13 cellular contexts compared by ENCODE assay signal in the genomic region with DNA sequence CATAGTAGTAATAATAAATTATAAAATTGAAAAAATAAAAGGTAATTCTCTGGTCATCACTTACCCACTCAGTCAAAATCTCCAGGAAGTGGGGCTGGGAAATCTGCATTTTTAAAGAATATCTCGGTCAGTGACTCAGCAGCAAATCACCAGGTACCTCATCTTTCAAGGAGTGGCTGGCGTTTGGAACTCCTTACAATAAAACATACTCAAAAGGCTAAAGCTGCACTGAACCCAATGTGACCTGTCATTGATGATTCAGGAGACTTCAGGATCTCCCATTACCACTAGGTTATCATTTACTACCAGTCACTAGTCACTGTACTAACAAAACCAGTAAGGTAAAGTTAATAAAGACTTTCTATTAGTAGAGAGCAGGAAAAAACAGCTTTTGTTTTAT. TPM values are rescaled to one million over a fixed set of nuclear protein-coding genes. Genes with fewer than 3 reads are reported as not detected.
DNase-seq lines count a peak whose midpoint lies in the region; FAIRE-seq and TF ChIP-seq lines count a peak whose summit lies in the region.
"Had no signal": no experiment of that assay in that cellular context is flagged by ENCODE, and none has a peak within 500 bp of the region (broad histone marks: within the 10 kb centered on the region; RNA-seq: fewer than 3 reads in every experiment).

No MANE protein-coding gene starts in this region.

- H3K4me3 ChIP-seq in dorsolateral prefrontal cortex (peak overlapping the region in 35 of 59 donors; percentile 0 to 99 (median 94)), small intestine (ENCODE audit: low read depth in 1 of 2, low read length in 2 of 2) (no peak overlapping the region)

- H3K27ac Mint-ChIP-seq in activated T-cell treated with anti-CD3 and anti-CD28 coated beads, Interleukin-2, amount 50 U/mL, for 24 hours: peak overlapping the region; percentile 78
- H3K27ac Mint-ChIP-seq in immature natural killer cell: peak overlapping the region in 2 of 6 donors; percentile 39 to 67
- H3K27ac Mint-ChIP-seq: activated T-helper 2 cell treated with anti-CD3 and anti-CD28 coated beads, Interferon-gamma antibody, Interleukin-2, Interleukin-4, amounts not matched to agents 10 μg/mL and 5 μg/mL and 100 μg/mL, durations not matched to agents 14 hours and 24 hours and 36 hours had no signal

- no peaks in the 10 kb centered on the region for H3K36me3 ChIP-seq in small intestine (ENCODE audit: control insufficient read depth in 2 of 2, insufficient read depth in 2 of 2, low read length in 2 of 2)

- H3K4me1 Mint-ChIP-seq in activated T-cell treated with anti-CD3 and anti-CD28 coated beads, Interleukin-2, amount 50 U/mL, for 24 hours (ENCODE audit: low read depth): peaks cover 89% of the 10 kb centered on the region
- H3K4me1 Mint-ChIP-seq in immature natural killer cell: peaks cover 58 to 80% of the 10 kb centered on the region in 2 donors

- peak overlapping the region; percentile 26 for H3K4me3 Mint-ChIP-seq in activated T-cell treated with anti-CD3 and anti-CD28 coated beads, Interleukin-2, amount 50 U/mL, for 24 hours
- no peak overlapping the region for H3K4me3 Mint-ChIP-seq in immature natural killer cell

- H3K27ac ChIP-seq in dorsolateral prefrontal cortex (peak overlapping the region in 57 of 59 donors; percentile 62 to 100 (median 98)), small intestine (ENCODE audit: low read depth in 1 of 2, low read length in 1 of 2) (no peak overlapping the region)
- H3K27ac ChIP-seq: parathyroid adenoma had no signal

- peaks cover 3 to 4% of the 10 kb centered on the region in 2 donors for H3K4me1 ChIP-seq in small intestine (ENCODE audit: control insufficient read depth in 2 of 2, insufficient read depth in 1 of 2, low read depth in 1 of 2, low read length in 1 of 2)

- no peaks in the 10 kb centered on the region for H3K9me3 ChIP-seq in small intestine (ENCODE audit: control insufficient read depth, low read depth)

- H3K27me3 Mint-ChIP-seq in activated T-cell treated with anti-CD3 and anti-CD28 coated beads, Interleukin-2, amount 50 U/mL, for 24 hours: no peaks in the 10 kb centered on the region
- peaks cover 0 to 15% (median 3%) of the 10 kb centered on the region in 3 donors for H3K27me3 Mint-ChIP-seq in immature natural killer cell (ENCODE audit: low read depth in 3 of 3)

- no peaks in the 10 kb centered on the region for H3K27me3 ChIP-seq in dorsolateral prefrontal cortex
- H3K27me3 ChIP-seq in small intestine (ENCODE audit: control insufficient read depth in 2 of 2, insufficient read depth in 2 of 2, low read length in 2 of 2): no peaks in the 10 kb centered on the region

- no peak for FAIRE-seq in small intestine (lab: Jason Lieb, UNC)

- no peaks in the 10 kb centered on the region for H3K9me3 Mint-ChIP-seq in activated T-cell treated with anti-CD3 and anti-CD28 coated beads, Interleukin-2, amount 50 U/mL, for 24 hours
- H3K9me3 Mint-ChIP-seq in immature natural killer cell: no peaks in the 10 kb centered on the region
- H3K9me3 Mint-ChIP-seq: activated T-helper 2 cell treated with anti-CD3 and anti-CD28 coated beads, Interferon-gamma antibody, Interleukin-2, Interleukin-4, amounts not matched to agents 10 μg/mL and 5 μg/mL and 100 μg/mL, durations not matched to agents 14 hours and 24 hours and 36 hours had no signal

- no peak for TF ChIP-seq CTCF in dorsolateral prefrontal cortex (IDR thresholded peaks at IDR 0.05 in 54 of 56, conservative IDR thresholded peaks at IDR 0.05 in 2 of 56; ENCODE audit: low read depth in 1 of 56, partially characterized antibody in 56 of 56)

- peaks cover 12% of the 10 kb centered on the region for H3K36me3 Mint-ChIP-seq in activated T-cell treated with anti-CD3 and anti-CD28 coated beads, Interleukin-2, amount 50 U/mL, for 24 hours (ENCODE audit: low read depth)
- no peaks in the 10 kb centered on the region for H3K36me3 Mint-ChIP-seq in immature natural killer cell

- intact Hi-C loops in dorsolateral prefrontal cortex (cut with DNase I): loop anchor here in 1 of 2 donors (5.0 kb wide), 1 partner anchor 103 kb away; the partner anchor contains the start of gene LIG3

- DNase-seq in activated T-cell treated with anti-CD3 and anti-CD28 coated beads, Interleukin-2, amount 50 U/mL, for 24 hours: no peak
- DNase-seq in activated T-cell treated with anti-CD3 and anti-CD28 coated beads, Interleukin-2, amount 50 U/mL, for 1 hour: no peak
- DNase-seq in NCI-H69 (lab: John Stamatoyannopoulos, UW) (peak; percentile 19), dorsolateral prefrontal cortex (no peak), small intestine (peak; percentile 63), cerebellum (ENCODE audit: low spot score) (no peak), immature natural killer cell (no peak)
- DNase-seq in effector CD8-positive, alpha-beta T cell (lab: John Stamatoyannopoulos, UW): no peak
- DNase-seq: KBM-7, left cardiac atrium had no signal

- 5 to 53% (median 26%) methylated on average over 2 of the region's 2 CpGs for WGBS in small intestine, 3 donors

RNA-seq across cellular contexts. Expression of gene RFFL, which starts 21.5 kb away (rescaled TPM):
- total RNA-seq in dorsolateral prefrontal cortex: 100 to 1,000 TPM in 3 of 120 experiments, 10 to 100 TPM in 117; 18.0 to 137 (median 45.5) TPM
- polyA plus RNA-seq in small intestine: 10 to 100 TPM in 2 of 3 donors, 1 to 10 TPM in 1; 10.0 to 18.5 (median 15.2) TPM
- total RNA-seq in cerebellum: 6.7 TPM
- 10 to 100 TPM; 24.0 to 45.4 (median 34.0) TPM for polyA plus RNA-seq in immature natural killer cell

RNA-seq across cellular contexts. Expression of gene RAD51D, which starts 34.7 kb away (rescaled TPM):
- total RNA-seq in dorsolateral prefrontal cortex: 10 to 100 TPM; 13.1 to 37.9 (median 23.4) TPM
- 1 to 10 TPM in 2 of 3 donors, under 1 TPM in 1; 0.89 to 9.7 (median 5.1) TPM for polyA plus RNA-seq in small intestine
- total RNA-seq in cerebellum: 5.0 TPM
- 10 to 100 TPM; 11.0 to 17.8 (median 13.8) TPM for polyA plus RNA-seq in immature natural killer cell

RNA-seq across cellular contexts. Expression of gene FNDC8, which starts 36.4 kb away (rescaled TPM):
- total RNA-seq in dorsolateral prefrontal cortex (under 1 TPM in 2 of 120 experiments, not detected in 118; 0.28 to 0.35 TPM), cerebellum (not detected)
- polyA plus RNA-seq in small intestine (not detected), immature natural killer cell (not detected)
- total RNA-seq: activated T-helper 2 cell treated with anti-CD3 and anti-CD28 coated beads, Interferon-gamma antibody, Interleukin-2, Interleukin-4, amounts not matched to agents 10 μg/mL and 5 μg/mL and 100 μg/mL, durations not matched to agents 14 hours and 24 hours and 36 hours; left cardiac atrium; NCI-H460 had no signal

RNA-seq across cellular contexts. Expression of gene NLE1, which starts 57.1 kb away (rescaled TPM):
- total RNA-seq in dorsolateral prefrontal cortex (10 to 100 TPM in 119 of 120 experiments, 1 to 10 TPM in 1; 8.0 to 21.0 (median 15.2) TPM), cerebellum (14.2 TPM)
- polyA plus RNA-seq in small intestine (10 to 100 TPM in 1 of 3 donors, 1 to 10 TPM in 2; 1.8 to 13.9 (median 3.2) TPM), immature natural killer cell (1 to 10 TPM; 2.1 to 4.7 (median 3.3) TPM)

Comparison
In these comparisons a context has a peak if more than half of its experiments do, and no peak if none do; other contexts are left out.
1. DNase-seq: peak in NCI-H69 (single experiment) and small intestine (single experiment); none in activated T-cell treated with anti-CD3 and anti-CD28 coated beads, Interleukin-2, amount 50 U/mL, for 24 hours (single experiment), activated T-cell treated with anti-CD3 and anti-CD28 coated beads, Interleukin-2, amount 50 U/mL, for 1 hour (single experiment), dorsolateral prefrontal cortex (0 of 10), cerebellum (single experiment), immature natural killer cell (0 of 3) and effector CD8-positive, alpha-beta T cell (single experiment).
2. H3K27ac ChIP-seq: peak in dorsolateral prefrontal cortex (57 of 59); none in small intestine (0 of 2).
3. H3K4me3 ChIP-seq: peak in dorsolateral prefrontal cortex (35 of 59); none in small intestine (0 of 2).